Comparison of ENCODE assay signal across 9 cellular contexts in the genomic region with DNA sequence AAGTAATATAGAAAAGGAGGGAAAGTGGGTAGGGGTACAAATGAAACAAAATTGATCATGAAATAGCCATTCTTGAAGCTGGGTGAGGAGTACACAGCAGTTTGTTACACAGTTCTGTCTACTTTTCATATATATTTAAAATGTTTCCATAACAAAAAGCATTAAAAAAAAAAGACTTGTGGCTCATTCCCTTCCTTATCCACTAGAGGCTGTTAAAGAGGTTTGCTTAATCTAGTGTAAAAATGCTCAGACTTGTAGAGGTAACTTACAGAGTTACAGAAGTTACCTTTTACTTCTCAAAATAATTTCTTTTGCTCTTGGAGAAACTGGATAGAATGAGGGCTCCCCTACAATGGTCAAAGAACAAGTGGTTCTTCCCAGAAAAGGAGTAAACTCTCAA. TPM values are rescaled to one million over a fixed set of nuclear protein-coding genes. Genes with fewer than 3 reads are reported as not detected.
DNase-seq lines count a peak whose midpoint lies in the region; ATAC-seq and TF ChIP-seq lines count a peak whose summit lies in the region.
"Had no signal": no experiment of that assay in that cellular context is flagged by ENCODE, and none has a peak within 500 bp of the region (broad histone marks: within the 10 kb centered on the region; RNA-seq: fewer than 3 reads in every experiment).

No MANE protein-coding gene starts in this region.

- no peak overlapping the region for H3K4me2 ChIP-seq in IMR-90 (ENCODE audit: low read depth, low read length)

- ATAC-seq in CD4-positive, CD25-positive, alpha-beta regulatory T cell (ENCODE audit: low read depth in 2 of 2), result peak in 1 of 2 donors; percentile 47
- peak; percentile 65 for ATAC-seq in IMR-90 (ENCODE audit: low read depth)
- ATAC-seq in activated CD8-positive, alpha-beta T cell treated with anti-CD3 and anti-CD28 coated beads, Interleukin-2, amount 10 ng/mL, durations not matched to agents 7 days and 5 days, result peak; percentile 37
- no peak for ATAC-seq in HG02884 (IDR thresholded peaks at IDR 0.05; ENCODE audit: unreplicated experiment)
- no peak for ATAC-seq in GM21423 (IDR thresholded peaks at IDR 0.05; ENCODE audit: unreplicated experiment)

- CTCF ChIA-PET in IMR-90 (lab: Yijun Ruan, JAX), result interaction anchor here (1.5 kb wide), 1 partner anchor 27 kb away, joined by 3 read pairs; no protein-coding TSS in a partner anchor
- CTCF ChIA-PET in activated CD8-positive, alpha-beta T cell treated with anti-CD3 and anti-CD28 coated beads, Interleukin-2, amount 10 ng/mL, durations not matched to agents 7 days and 5 days (lab: Charles Lee), result interaction anchor here (0.8 to 15.3 kb wide), 11 partner anchors 10 to 121 kb away, joined by 3 to 197 read pairs (median 7); a partner anchor contains a TSS

- no peak overlapping the region for H4K5ac ChIP-seq in IMR-90 (ENCODE audit: low read depth, low read length)

- H3K27me3 Mint-ChIP-seq in CD4-positive, CD25-positive, alpha-beta regulatory T cell, result no peaks in the 10 kb centered on the region
- H3K27me3 Mint-ChIP-seq in activated CD8-positive, alpha-beta T cell treated with anti-CD3 and anti-CD28 coated beads, Interleukin-2, amount 10 ng/mL, durations not matched to agents 7 days and 5 days (ENCODE audit: low read depth), result no peaks in the 10 kb centered on the region

- no peak overlapping the region for H2BK20ac ChIP-seq in IMR-90 (ENCODE audit: low read depth, low read length)

- dilution Hi-C loops in IMR-90 (cut with HindIII; ENCODE audit: low sequenced_read_pairs, unreplicated experiment), result no loop called here

- no peak overlapping the region for H2AK5ac ChIP-seq in IMR-90 (ENCODE audit: low read depth, low read length)

- H4K91ac ChIP-seq in IMR-90 (ENCODE audit: insufficient read depth, low read depth, low read length), result no peak overlapping the region

- no peak overlapping the region for H2BK120ac ChIP-seq in IMR-90 (ENCODE audit: low read depth, low read length)

- no peaks in the 10 kb centered on the region for H3K9me3 Mint-ChIP-seq in CD4-positive, CD25-positive, alpha-beta regulatory T cell
- H3K9me3 Mint-ChIP-seq in activated CD8-positive, alpha-beta T cell treated with anti-CD3 and anti-CD28 coated beads, Interleukin-2, amount 10 ng/mL, durations not matched to agents 7 days and 5 days (ENCODE audit: insufficient read depth), result no peaks in the 10 kb centered on the region

- no peak overlapping the region for H4K8ac ChIP-seq in IMR-90 (ENCODE audit: low read depth in 2 of 2, low read length in 2 of 2)

- TF ChIP-seq RAD21 in IMR-90 (IDR thresholded peaks at IDR 0.05; ENCODE audit: low read length), result peak; percentile 54

- no peak overlapping the region for H2BK5ac ChIP-seq in IMR-90 (ENCODE audit: low read depth, low read length, poor library complexity, severe bottlenecking)

- POLR2A ChIA-PET in IMR-90 (lab: Charles Lee; ENCODE audit: unreplicated experiment), result no interaction called here
- POLR2A ChIA-PET in activated CD8-positive, alpha-beta T cell treated with anti-CD3 and anti-CD28 coated beads, Interleukin-2, amount 10 ng/mL, durations not matched to agents 7 days and 5 days (lab: Charles Lee), result interaction anchor here (1.1 to 6.9 kb wide), 2 partner anchors 11 to 27 kb away, joined by 3 to 99 read pairs; a partner anchor contains a TSS

- peak in 1 of 3 donors; percentile 59 for DNase-seq in CD4-positive, CD25-positive, alpha-beta regulatory T cell
- peak; percentile 59 for DNase-seq in IMR-90
- DNase-seq in activated CD8-positive, alpha-beta T cell treated with anti-CD3 and anti-CD28 coated beads, Interleukin-2, amount 10 ng/mL, durations not matched to agents 7 days and 5 days, result no peak
- DNase-seq in kidney tubule cell (ENCODE audit: low spot score), result peak; percentile 36
- DNase-seq in germinal center (ENCODE audit: low spot score), result no peak
- no peak for DNase-seq in activated CD8-positive, alpha-beta memory T cell treated with anti-CD3 and anti-CD28 coated beads for 24 hours
- DNase-seq: stomach had no signal

- H2AFZ ChIP-seq in IMR-90 (replicated peaks; ENCODE audit: low read length, poor library complexity), result no peak overlapping the region

- no peak overlapping the region for H3K14ac ChIP-seq in IMR-90 (replicated peaks; ENCODE audit: low read depth, low read length)

- H3K23ac ChIP-seq in IMR-90 (ENCODE audit: low read depth, low read length), result no peak overlapping the region

- H3K27me3 ChIP-seq in CD4-positive, CD25-positive, alpha-beta regulatory T cell (ENCODE audit: control insufficient read depth, insufficient read depth, low read length), result no peaks in the 10 kb centered on the region
- no peaks in the 10 kb centered on the region for H3K27me3 ChIP-seq in IMR-90 (ENCODE audit: control insufficient read depth, insufficient read depth, low read length)
- H3K27me3 ChIP-seq: stomach had no signal

- peak; percentile 61 for TF ChIP-seq CTCF in IMR-90 (conservative IDR thresholded peaks at IDR 0.05; ENCODE audit: low read depth, low read length)

- peak overlapping the region; percentile 88 to 95 (median 93) for H3K27ac Mint-ChIP-seq in CD4-positive, CD25-positive, alpha-beta regulatory T cell
- H3K27ac Mint-ChIP-seq in activated CD8-positive, alpha-beta T cell treated with anti-CD3 and anti-CD28 coated beads, Interleukin-2, amount 10 ng/mL, durations not matched to agents 7 days and 5 days, result peak overlapping the region; percentile 81

- peak overlapping the region; percentile 83 for H3K27ac ChIP-seq in CD4-positive, CD25-positive, alpha-beta regulatory T cell (ENCODE audit: insufficient read depth, low read length, poor library complexity, severe bottlenecking)
- H3K27ac ChIP-seq in IMR-90 (ENCODE audit: insufficient read depth, low read length), result no peak overlapping the region

- peaks cover 13% of the 10 kb centered on the region for H3K36me3 Mint-ChIP-seq in CD4-positive, CD25-positive, alpha-beta regulatory T cell
- peaks cover 38% of the 10 kb centered on the region for H3K36me3 Mint-ChIP-seq in activated CD8-positive, alpha-beta T cell treated with anti-CD3 and anti-CD28 coated beads, Interleukin-2, amount 10 ng/mL, durations not matched to agents 7 days and 5 days (ENCODE audit: low read depth)

- no peak overlapping the region for H3K4me3 ChIP-seq in CD4-positive, CD25-positive, alpha-beta regulatory T cell (ENCODE audit: low read depth, low read length)
- H3K4me3 ChIP-seq in IMR-90 (ENCODE audit: insufficient read depth, low read depth, low read length), result no peak overlapping the region
- H3K4me3 ChIP-seq: stomach had no signal

- in situ Hi-C loops in IMR-90 (cut with MboI; ENCODE audit: low sequenced_read_pairs), result no loop called here

- intact Hi-C loops in IMR-90 (cut with micrococcal nuclease), result loop anchor here (1.0 kb wide), 1 partner anchor 77 kb away; no protein-coding TSS in a partner anchor

- peaks cover 3 to 15% of the 10 kb centered on the region in 2 experiments; a peak in 2 of 4 replicates for H3K79me1 ChIP-seq in IMR-90 (ENCODE audit: low read depth in 1 of 2, low read length in 2 of 2)

- no peak for TF ChIP-seq POLR2A in IMR-90 (IDR thresholded peaks at IDR 0.05; ENCODE audit: low read depth, low read length)

- peaks cover 14% of the 10 kb centered on the region for H3K9me1 ChIP-seq in IMR-90 (ENCODE audit: insufficient read depth, low read length)

- peaks cover 14% of the 10 kb centered on the region for H3K36me3 ChIP-seq in CD4-positive, CD25-positive, alpha-beta regulatory T cell (ENCODE audit: control insufficient read depth, insufficient read depth, low read length)
- H3K36me3 ChIP-seq in IMR-90 (ENCODE audit: control insufficient read depth, insufficient read depth, low read length), result no peaks in the 10 kb centered on the region
- H3K36me3 ChIP-seq: stomach had no signal

- no peaks in the 10 kb centered on the region for H3K9me3 ChIP-seq in CD4-positive, CD25-positive, alpha-beta regulatory T cell (ENCODE audit: control insufficient read depth in 2 of 2, low read length in 2 of 2)
- no peaks in the 10 kb centered on the region for H3K9me3 ChIP-seq in IMR-90 (ENCODE audit: control insufficient read depth, insufficient read depth, low read length)
- H3K9me3 ChIP-seq: stomach had no signal

- no peak overlapping the region for H3K9ac ChIP-seq in IMR-90 (ENCODE audit: low read depth, low read length)

- no peak overlapping the region for H3K18ac ChIP-seq in IMR-90 (ENCODE audit: low read depth, low read length)

- no TSS peak for BruUV-seq in IMR-90 (replicated peaks; lab: Mats Ljungman, UMichigan)

- H4K20me1 ChIP-seq in IMR-90 (ENCODE audit: insufficient read depth, low read length), result peaks cover 4% of the 10 kb centered on the region; the same call in 1 of the 2 replicates

- peak overlapping the region in 3 of 4 donors; percentile 21 to 42 (median 35) for H3K4me3 Mint-ChIP-seq in CD4-positive, CD25-positive, alpha-beta regulatory T cell
- H3K4me3 Mint-ChIP-seq in activated CD8-positive, alpha-beta T cell treated with anti-CD3 and anti-CD28 coated beads, Interleukin-2, amount 10 ng/mL, durations not matched to agents 7 days and 5 days, result no peak overlapping the region

- H2AK9ac ChIP-seq in IMR-90 (replicated peaks; ENCODE audit: low read depth, low read length, poor library complexity), result no peak overlapping the region

- H3K4me1 ChIP-seq in CD4-positive, CD25-positive, alpha-beta regulatory T cell (ENCODE audit: control insufficient read depth, insufficient read depth, low read length, poor library complexity, severe bottlenecking), result peaks cover 80% of the 10 kb centered on the region
- peaks cover 2% of the 10 kb centered on the region for H3K4me1 ChIP-seq in IMR-90 (ENCODE audit: control insufficient read depth, insufficient read depth, low read length)

- peaks cover 40 to 93% (median 81%) of the 10 kb centered on the region in 4 donors for H3K4me1 Mint-ChIP-seq in CD4-positive, CD25-positive, alpha-beta regulatory T cell
- peaks cover 88% of the 10 kb centered on the region for H3K4me1 Mint-ChIP-seq in activated CD8-positive, alpha-beta T cell treated with anti-CD3 and anti-CD28 coated beads, Interleukin-2, amount 10 ng/mL, durations not matched to agents 7 days and 5 days (ENCODE audit: low read depth)

- no peak overlapping the region for H3K4ac ChIP-seq in IMR-90 (ENCODE audit: low read depth, low read length)

- H3K56ac ChIP-seq in IMR-90 (ENCODE audit: extremely low read depth, insufficient read depth, low read length), result no peak overlapping the region

- H2BK15ac ChIP-seq in IMR-90 (ENCODE audit: low read depth, low read length), result no peak overlapping the region

TF ChIP-seq in IMR-90, 13 proteins besides CTCF, POLR2A, EP300 and RAD21:
- TF ChIP-seq BHLHE40 (IDR thresholded peaks at IDR 0.05; ENCODE audit: low read depth, low read length), result no peak
- TF ChIP-seq SMC3 (IDR thresholded peaks at IDR 0.05; ENCODE audit: low read depth, low read length), result peak; percentile 47

RNA-seq across cellular contexts. Expression of a gene that starts 8.1 kb away (rescaled TPM):
- total RNA-seq in CD4-positive, CD25-positive, alpha-beta regulatory T cell, result 473 TPM
- 100 to 1,000 TPM in 2 of 4 donors, 10 to 100 TPM in 2; 95.5 to 114 (median 105) TPM for polyA plus RNA-seq in CD4-positive, CD25-positive, alpha-beta regulatory T cell
- 2.7 and 3.3 TPM in 2 replicates for total RNA-seq in IMR-90 (2012; rRNA removed)
- 13.5 and 14.2 TPM in 2 replicates for polyA plus RNA-seq in IMR-90 (2012; rRNA removed)
- polyA plus RNA-seq in IMR-90 (2012; cell fraction: cytosol; rRNA removed), result 5.5 and 14.1 TPM in 2 replicates
- polyA plus RNA-seq in IMR-90 (2012; cell fraction: nucleus; rRNA removed; ENCODE audit: low replicate concordance), result 10.0 and 12.1 TPM in 2 replicates
- 100 to 1,000 TPM; 357 to 390 TPM for total RNA-seq in activated CD8-positive, alpha-beta T cell treated with anti-CD3 and anti-CD28 coated beads, Interleukin-2, amount 10 ng/mL, durations not matched to agents 7 days and 5 days

Comparison
In these comparisons a context has a peak if more than half of its experiments do, and no peak if none do; other contexts are left out.
1. ATAC-seq: peak in IMR-90 (single experiment) and activated CD8-positive, alpha-beta T cell treated with anti-CD3 and anti-CD28 coated beads, Interleukin-2, amount 10 ng/mL, durations not matched to agents 7 days and 5 days (single experiment); none in HG02884 (single experiment) and GM21423 (single experiment).
2. DNase-seq: peak in IMR-90 (single experiment) and kidney tubule cell (single experiment); none in activated CD8-positive, alpha-beta T cell treated with anti-CD3 and anti-CD28 coated beads, Interleukin-2, amount 10 ng/mL, durations not matched to agents 7 days and 5 days (single experiment), germinal center (single experiment) and activated CD8-positive, alpha-beta memory T cell treated with anti-CD3 and anti-CD28 coated beads for 24 hours (single experiment).
3. RNA of a gene that starts 8.1 kb away (total RNA-seq): 473 TPM in CD4-positive, CD25-positive, alpha-beta regulatory T cell (single experiment) and 357 to 390 TPM in activated CD8-positive, alpha-beta T cell treated with anti-CD3 and anti-CD28 coated beads, Interleukin-2, amount 10 ng/mL, durations not matched to agents 7 days and 5 days; 2.7 to 3.3 TPM in IMR-90; every median in the first group is over 10 times any median in the second.